Comparison of ENCODE assay signal across 21 cellular contexts in genomic region chr1:211359876-211360275, GRCh38. TPM values are rescaled to one million over a fixed set of nuclear protein-coding genes. Genes with fewer than 3 reads are reported as not detected.
DNase-seq lines count a peak whose midpoint lies in the region; ATAC-seq, FAIRE-seq and TF ChIP-seq lines count a peak whose summit lies in the region.
"Had no signal": no experiment of that assay in that cellular context is flagged by ENCODE, and none has a peak within 500 bp of the region (broad histone marks: within the 10 kb centered on the region; RNA-seq: fewer than 3 reads in every experiment).

No MANE protein-coding gene starts in this region.

- H3K4me3 ChIP-seq in kidney (ENCODE audit: low read length in 2 of 2): no peak overlapping the region
- H3K4me3 ChIP-seq: ovary, PC-9 had no signal

- CTCF ChIA-PET in activated naive CD4-positive, alpha-beta T cell treated with anti-CD3 and anti-CD28 coated beads, Interleukin-2, amount 10 ng/mL, durations not matched to agents 7 days and 5 days (lab: Charles Lee): interaction anchor here (0.9 kb wide), 1 partner anchor 21 kb away, joined by 3 read pairs; no protein-coding TSS in a partner anchor

- H3K27ac Mint-ChIP-seq in activated naive CD4-positive, alpha-beta T cell treated with anti-CD3 and anti-CD28 coated beads, Interleukin-2, amount 10 ng/mL, durations not matched to agents 7 days and 5 days: peak overlapping the region; percentile 70
- peak overlapping the region; percentile 57 for H3K27ac Mint-ChIP-seq in activated naive CD8-positive, alpha-beta T cell treated with anti-CD3 and anti-CD28 coated beads, Interleukin-2, amount 10 ng/mL, durations not matched to agents 7 days and 5 days
- H3K27ac Mint-ChIP-seq in type B pancreatic cell: peak overlapping the region; percentile 50
- H3K27ac Mint-ChIP-seq: activated CD4-positive, alpha-beta T cell treated with anti-CD3 and anti-CD28 coated beads for 36 hours; CD14-positive monocyte had no signal

- H3K4me3 Mint-ChIP-seq in activated naive CD4-positive, alpha-beta T cell treated with anti-CD3 and anti-CD28 coated beads, Interleukin-2, amount 10 ng/mL, durations not matched to agents 7 days and 5 days: no peak overlapping the region
- H3K4me3 Mint-ChIP-seq in activated naive CD8-positive, alpha-beta T cell treated with anti-CD3 and anti-CD28 coated beads, Interleukin-2, amount 10 ng/mL, durations not matched to agents 7 days and 5 days: no peak overlapping the region
- no peak overlapping the region for H3K4me3 Mint-ChIP-seq in type B pancreatic cell
- H3K4me3 Mint-ChIP-seq: activated CD4-positive, alpha-beta T cell treated with anti-CD3 and anti-CD28 coated beads for 36 hours; CD14-positive monocyte had no signal

- intact Hi-C loops in kidney (cut with DNase I) (no loop called here), sciatic nerve (cut with DNase I) (no loop called here)

- no peaks in the 10 kb centered on the region for H3K9me3 Mint-ChIP-seq in activated naive CD4-positive, alpha-beta T cell treated with anti-CD3 and anti-CD28 coated beads, Interleukin-2, amount 10 ng/mL, durations not matched to agents 7 days and 5 days
- H3K9me3 Mint-ChIP-seq in activated naive CD8-positive, alpha-beta T cell treated with anti-CD3 and anti-CD28 coated beads, Interleukin-2, amount 10 ng/mL, durations not matched to agents 7 days and 5 days: no peaks in the 10 kb centered on the region
- H3K9me3 Mint-ChIP-seq in type B pancreatic cell: no peaks in the 10 kb centered on the region
- H3K9me3 Mint-ChIP-seq: CD14-positive monocyte had no signal

- peak; percentile 30 for ATAC-seq in activated naive CD8-positive, alpha-beta T cell treated with anti-CD3 and anti-CD28 coated beads, Interleukin-2, amount 10 ng/mL, durations not matched to agents 7 days and 5 days (ENCODE audit: low read depth)
- ATAC-seq in sciatic nerve (no peak), GM21619 (IDR thresholded peaks at IDR 0.05; ENCODE audit: unreplicated experiment) (no peak)
- ATAC-seq: activated CD4-positive, alpha-beta T cell treated with anti-CD3 and anti-CD28 coated beads for 36 hours; HCT116 had no signal

- peaks cover 3 to 5% of the 10 kb centered on the region in 2 donors for H3K4me1 ChIP-seq in kidney (ENCODE audit: control insufficient read depth in 1 of 2, insufficient read depth in 1 of 2, low read depth in 1 of 2, low read length in 2 of 2)

- H3K9ac ChIP-seq in kidney (ENCODE audit: low read length in 2 of 2): no peak overlapping the region

- no peaks in the 10 kb centered on the region for H3K9me3 ChIP-seq in kidney (ENCODE audit: control insufficient read depth in 1 of 2, low read length in 2 of 2)
- H3K9me3 ChIP-seq: ovary had no signal

- H3K36me3 ChIP-seq in kidney (ENCODE audit: control insufficient read depth in 1 of 2, insufficient read depth in 2 of 2, low read length in 2 of 2): no peaks in the 10 kb centered on the region
- H3K36me3 ChIP-seq: ovary had no signal

- FAIRE-seq in kidney (lab: Jason Lieb, UNC): no peak
- FAIRE-seq: A204.1, colon, frontal cortex had no signal

- peaks cover 47% of the 10 kb centered on the region for H3K36me3 Mint-ChIP-seq in activated naive CD4-positive, alpha-beta T cell treated with anti-CD3 and anti-CD28 coated beads, Interleukin-2, amount 10 ng/mL, durations not matched to agents 7 days and 5 days
- H3K36me3 Mint-ChIP-seq in activated naive CD8-positive, alpha-beta T cell treated with anti-CD3 and anti-CD28 coated beads, Interleukin-2, amount 10 ng/mL, durations not matched to agents 7 days and 5 days: peaks cover 34% of the 10 kb centered on the region
- peaks cover 8% of the 10 kb centered on the region for H3K36me3 Mint-ChIP-seq in type B pancreatic cell

- H3K27me3 Mint-ChIP-seq in activated naive CD4-positive, alpha-beta T cell treated with anti-CD3 and anti-CD28 coated beads, Interleukin-2, amount 10 ng/mL, durations not matched to agents 7 days and 5 days: no peaks in the 10 kb centered on the region
- H3K27me3 Mint-ChIP-seq in activated naive CD8-positive, alpha-beta T cell treated with anti-CD3 and anti-CD28 coated beads, Interleukin-2, amount 10 ng/mL, durations not matched to agents 7 days and 5 days: no peaks in the 10 kb centered on the region
- no peaks in the 10 kb centered on the region for H3K27me3 Mint-ChIP-seq in type B pancreatic cell
- H3K27me3 Mint-ChIP-seq: activated CD4-positive, alpha-beta T cell treated with anti-CD3 and anti-CD28 coated beads for 36 hours had no signal

- POLR2A ChIA-PET in activated naive CD8-positive, alpha-beta T cell treated with anti-CD3 and anti-CD28 coated beads, Interleukin-2, amount 10 ng/mL, durations not matched to agents 7 days and 5 days (lab: Charles Lee): no interaction called here

- peaks cover 14% of the 10 kb centered on the region for H3K4me1 Mint-ChIP-seq in activated naive CD4-positive, alpha-beta T cell treated with anti-CD3 and anti-CD28 coated beads, Interleukin-2, amount 10 ng/mL, durations not matched to agents 7 days and 5 days
- peaks cover 11% of the 10 kb centered on the region for H3K4me1 Mint-ChIP-seq in activated naive CD8-positive, alpha-beta T cell treated with anti-CD3 and anti-CD28 coated beads, Interleukin-2, amount 10 ng/mL, durations not matched to agents 7 days and 5 days
- no peaks in the 10 kb centered on the region for H3K4me1 Mint-ChIP-seq in type B pancreatic cell (ENCODE audit: unreplicated experiment)
- H3K4me1 Mint-ChIP-seq: CD14-positive monocyte had no signal

- no peak for DNase-seq in activated naive CD4-positive, alpha-beta T cell treated with anti-CD3 and anti-CD28 coated beads, Interleukin-2, amount 10 ng/mL, durations not matched to agents 7 days and 5 days
- DNase-seq in activated naive CD4-positive, alpha-beta T cell treated with anti-CD3 and anti-CD28 coated beads, Interleukin-2, amount 50 U/mL, for 16 hours: no peak
- no peak for DNase-seq in activated naive CD8-positive, alpha-beta T cell treated with anti-CD3 and anti-CD28 coated beads, Interleukin-2, amount 10 ng/mL, durations not matched to agents 7 days and 5 days
- DNase-seq in kidney (no peak), type B pancreatic cell (ENCODE audit: extremely low spot score, unreplicated experiment) (no peak), sciatic nerve (ENCODE audit: low spot score) (no peak)
- DNase-seq in stimulated activated naive CD4-positive, alpha-beta T cell treated with Interleukin-2 at 50 U/mL for 16 hours (lab: John Stamatoyannopoulos, UW): no peak
- DNase-seq: activated CD4-positive, alpha-beta T cell treated with anti-CD3 and anti-CD28 coated beads for 36 hours; NCI-H1436; NCI-H774; ovary; PC-9; stimulated activated CD4-positive, alpha-beta T cell treated with anti-CD3 and anti-CD28 coated beads, Interleukin-4, amount 100 ng/mL, for 1 hour; stimulated activated CD8-positive, alpha-beta memory T cell treated with anti-CD3 and anti-CD28 coated beads, Interleukin-4, amount 100 ng/mL, for 48 hours had no signal

- H3K27ac ChIP-seq in kidney (ENCODE audit: low read depth in 2 of 2, low read length in 2 of 2): peak overlapping the region; percentile 20 to 44
- H3K27ac ChIP-seq: epithelial cell of prostate, ovary, PC-9 had no signal

- TF ChIP-seq CTCF in kidney (IDR thresholded peaks at IDR 0.05; ENCODE audit: borderline replicate concordance, extremely low read depth, insufficient read depth): no peak
- TF ChIP-seq CTCF in type B pancreatic cell (conservative IDR thresholded peaks at IDR 0.05): no peak

RNA-seq across cellular contexts. Expression of gene TRAF5, which starts 33.2 kb away (rescaled TPM):
- 10 to 100 TPM; 82.2 to 84.0 TPM for total RNA-seq in activated naive CD8-positive, alpha-beta T cell treated with anti-CD3 and anti-CD28 coated beads, Interleukin-2, amount 10 ng/mL, durations not matched to agents 7 days and 5 days
- 22.1 TPM for total RNA-seq in kidney
- polyA plus RNA-seq in kidney (ENCODE audit: insufficient read depth, low read depth, low replicate concordance): 4.8 TPM
- total RNA-seq in type B pancreatic cell (ENCODE audit: low replicate concordance): 14.0 and 17.9 TPM in 2 replicates
- total RNA-seq in sciatic nerve: 22.0 TPM
